8 cellular contexts compared by ENCODE assay signal in genomic region chr11:121236115-121237001, GRCh38. TPM values are rescaled to one million over a fixed set of nuclear protein-coding genes. Genes with fewer than 3 reads are reported as not detected.
DNase-seq lines count a peak whose midpoint lies in the region; ATAC-seq, FAIRE-seq and TF ChIP-seq lines count a peak whose summit lies in the region.

No MANE protein-coding gene starts in this region.

- no TSS peak for BruUV-seq in PC-9 (replicated peaks; lab: Mats Ljungman, UMichigan)

- H3K27ac ChIP-seq in PC-9 (no peak overlapping the region), pancreas (no peak overlapping the region), gastrocnemius medialis (no peak overlapping the region)

- no peaks in the 10 kb centered on the region for H3K9me3 Mint-ChIP-seq in nephron

- H3K4me1 ChIP-seq in PC-9 (replicated peaks; ENCODE audit: insufficient read depth) (no peaks in the 10 kb centered on the region), pancreas (no peaks in the 10 kb centered on the region), gastrocnemius medialis (no peaks in the 10 kb centered on the region)

- no peaks in the 10 kb centered on the region for H3K36me3 Mint-ChIP-seq in nephron (ENCODE audit: low read depth)

- 0 out of 2 replicates have a peak, but pooled peaks cover 8% of the 10 kb centered on the region for H4K20me1 ChIP-seq in PC-9 (ENCODE audit: insufficient read depth)

- H3K9me2 ChIP-seq in PC-9 (ENCODE audit: insufficient read depth) = no peaks in the 10 kb centered on the region

- peaks cover 63% of the 10 kb centered on the region for H3K4me1 Mint-ChIP-seq in nephron

- H3K27me3 ChIP-seq in PC-9 (ENCODE audit: insufficient read depth, low read depth) (peaks cover 93% of the 10 kb centered on the region), pancreas (no peaks in the 10 kb centered on the region), gastrocnemius medialis (peaks cover 0 to 11% (median 0%) of the 10 kb centered on the region in 3 donors)

- no peak for TF ChIP-seq POLR2A in gastrocnemius medialis (IDR thresholded peaks at IDR 0.05)

- in situ Hi-C loops in gastrocnemius medialis (cut with MboI; ENCODE audit: low sequenced_read_pairs in 4 of 4) = no loop called here

- H3K9me3 ChIP-seq in PC-9 (ENCODE audit: insufficient read depth, low read depth) = no peaks in the 10 kb centered on the region
- H3K9me3 ChIP-seq in pancreas = no peaks in the 10 kb centered on the region
- H3K9me3 ChIP-seq in gastrocnemius medialis = no peaks in the 10 kb centered on the region

- peak overlapping the region; percentile 50 to 87 (median 56) for H3K27ac Mint-ChIP-seq in nephron

- intact Hi-C loops in PC-9 (cut with micrococcal nuclease; ENCODE audit: unreplicated experiment) (no loop called here), pancreas (cut with DNase I) (no loop called here), gastrocnemius medialis (cut with DNase I; ENCODE audit: low total_unique reads) (no loop called here)

- no peak overlapping the region for H3K4me3 ChIP-seq in PC-9
- no peak overlapping the region for H3K4me3 ChIP-seq in pancreas
- H3K4me3 ChIP-seq in gastrocnemius medialis = no peak overlapping the region

- no peaks in the 10 kb centered on the region for H3F3A ChIP-seq in PC-9 (ENCODE audit: insufficient read depth, low read depth)

- peak; percentile 60 for ATAC-seq in GM19025 (IDR thresholded peaks at IDR 0.05; ENCODE audit: low read depth, unreplicated experiment)
- peak; percentile 54 for ATAC-seq in HG02840 (IDR thresholded peaks at IDR 0.05; ENCODE audit: low FRiP score, unreplicated experiment)
- no peak for ATAC-seq in pancreas
- ATAC-seq in gastrocnemius medialis = no peak

- DNase-seq in PC-9 (no peak), mucosa of gallbladder (ENCODE audit: low spot score) (no peak), pancreas (no peak), SKM-1 treated with dmso at 0.1 percent for 144 hours (lab: John Stamatoyannopoulos, UW; ENCODE audit: unreplicated experiment) (no peak), gastrocnemius medialis (no peak)

- H3K4me2 ChIP-seq in PC-9 = peak overlapping the region; percentile 44; the same call in 1 of the 2 replicates

- peaks cover 6% of the 10 kb centered on the region for H3K27me3 Mint-ChIP-seq in nephron (ENCODE audit: low read depth)

- FAIRE-seq in pancreas (lab: Jason Lieb, UNC) = no peak

- CTCF ChIA-PET in PC-9 (lab: Charles Lee) = no interaction called here

- H3K79me2 ChIP-seq in PC-9 (ENCODE audit: low read depth) = no peaks in the 10 kb centered on the region

- no peaks in the 10 kb centered on the region for H3K36me3 ChIP-seq in PC-9 (ENCODE audit: low read depth)
- H3K36me3 ChIP-seq in pancreas = no peaks in the 10 kb centered on the region
- H3K36me3 ChIP-seq in gastrocnemius medialis = no peaks in the 10 kb centered on the region

- peak overlapping the region in 2 of 3 experiments; percentile 40 to 84 for H3K4me3 Mint-ChIP-seq in nephron

- no peak overlapping the region for H2AFZ ChIP-seq in PC-9

- TF ChIP-seq CTCF in PC-9 (conservative IDR thresholded peaks at IDR 0.05) = no peak
- no peak for TF ChIP-seq CTCF in nephron (IDR thresholded peaks at IDR 0.05; ENCODE audit: unreplicated experiment in 3 of 3)
- no peak for TF ChIP-seq CTCF in pancreas (IDR thresholded peaks at IDR 0.05)
- TF ChIP-seq CTCF in gastrocnemius medialis (IDR thresholded peaks at IDR 0.05 in 4 of 5, conservative IDR thresholded peaks at IDR 0.05 in 1 of 5) = no peak

- 59 to 60% methylated on average over 15 of the region's 15 CpGs for WGBS in pancreas, 2 donors

- POLR2A ChIA-PET in PC-9 (lab: Charles Lee; ENCODE audit: unreplicated experiment) = no interaction called here

RNA-seq across cellular contexts. Expression of gene SC5D, which starts 56.2 kb away (rescaled TPM):
- 10.2 and 16.9 TPM in 2 replicates for total RNA-seq in PC-9 (2021)
- 75.8 TPM for total RNA-seq in mucosa of gallbladder
- 10 to 100 TPM in 3 of 6 donors, 1 to 10 TPM in 3; 8.3 to 14.2 (median 11.6) TPM for total RNA-seq in pancreas
- polyA plus RNA-seq in pancreas = 10 to 100 TPM in 1 of 2 donors, 1 to 10 TPM in 1; 7.7 to 18.5 TPM
- 10 to 100 TPM in 1 of 4 donors, 1 to 10 TPM in 3; 5.7 to 11.5 (median 6.5) TPM for total RNA-seq in gastrocnemius medialis

Comparison
In these comparisons a context has a peak if more than half of its experiments do, and no peak if none do; other contexts are left out.
1. ATAC-seq: peak in GM19025 (single experiment) and HG02840 (single experiment); none in pancreas (0 of 4) and gastrocnemius medialis (0 of 2).